15 cellular contexts compared by ENCODE assay signal in genomic region chr4:84874619-84875018, GRCh38.
A peak's percentile ranks its signal among the peaks of the same experiment; 100 is the strongest.
DNase-seq lines count a peak whose midpoint lies in the region; ATAC-seq and TF ChIP-seq lines count a peak whose summit lies in the region.
"Had no signal": no experiment of that assay in that cellular context is flagged by ENCODE, and none has a peak within 500 bp of the region (broad histone marks: within the 10 kb centered on the region; RNA-seq: fewer than 3 reads in every experiment).

No MANE protein-coding gene starts in this region.

- H3K4me3 Mint-ChIP-seq in GM23338 (no peak overlapping the region), WTC11 (no peak overlapping the region)
- H3K4me3 Mint-ChIP-seq: CD4-positive, alpha-beta memory T cell had no signal

- intact Hi-C loops in left lung (cut with DNase I): no loop called here
- intact Hi-C loops in upper lobe of right lung (cut with DNase I): no loop called here

- peaks cover 16% of the 10 kb centered on the region for H3K79me2 ChIP-seq in GM23338 (replicated peaks; ENCODE audit: insufficient read depth)

- H3K27ac ChIP-seq in GM23338 (ENCODE audit: low read depth) (no peak overlapping the region), left lung (peak overlapping the region in 1 of 2 donors; percentile 21), upper lobe of right lung (no peak overlapping the region)

- H2AFZ ChIP-seq in GM23338: no peak overlapping the region

- H4K20me1 ChIP-seq in GM23338 (replicated peaks; ENCODE audit: insufficient read depth): no peaks in the 10 kb centered on the region; the same call in 1 of the 2 replicates

- H3K36me3 ChIP-seq in GM23338 (ENCODE audit: insufficient read depth) (no peaks in the 10 kb centered on the region), left lung (no peaks in the 10 kb centered on the region), upper lobe of right lung (no peaks in the 10 kb centered on the region)

- H3K4me1 ChIP-seq in GM23338 (ENCODE audit: insufficient read depth): peaks cover 20% of the 10 kb centered on the region
- peaks cover 6 to 27% of the 10 kb centered on the region in 2 donors for H3K4me1 ChIP-seq in left lung
- H3K4me1 ChIP-seq in upper lobe of right lung: peaks cover 7% of the 10 kb centered on the region

- no peak for DNase-seq in GM23338 (ENCODE audit: low spot score)
- no peak for DNase-seq in WTC11 (ENCODE audit: low spot score)
- no peak for DNase-seq in left lung
- no peak for DNase-seq in upper lobe of right lung
- DNase-seq in NCI-H82 treated with DMSO at 0.1 percent for 48 hours (lab: John Stamatoyannopoulos, UW; ENCODE audit: unreplicated experiment): no peak
- DNase-seq: C1 segment of cervical spinal cord; Calu3; CD4-positive, alpha-beta memory T cell; COR-L47; DMS53; DMS79 treated with DMSO at 0.1 percent for 48 hours; GF-D8; H7; HCEC 1CT had no signal

- POLR2A ChIA-PET in WTC11 (lab: Charles Lee): interaction anchor here (0.7 kb wide), 1 partner anchor 27 kb away, joined by 3 read pairs; no protein-coding TSS in a partner anchor

- ATAC-seq in GM23338 (no peak), WTC11 (no peak), left lung (peak; percentile 77), upper lobe of right lung (peak; percentile 77), HG03045 (IDR thresholded peaks at IDR 0.05; ENCODE audit: unreplicated experiment) (no peak)

- CTCF ChIA-PET in WTC11 (lab: Charles Lee): no interaction called here

- H3K9me3 ChIP-seq in left lung (no peaks in the 10 kb centered on the region), upper lobe of right lung (no peaks in the 10 kb centered on the region)

- no peak overlapping the region for H3K4me3 ChIP-seq in GM23338
- no peak overlapping the region for H3K4me3 ChIP-seq in left lung
- no peak overlapping the region for H3K4me3 ChIP-seq in upper lobe of right lung

- no peaks in the 10 kb centered on the region for H3K27me3 ChIP-seq in GM23338 (ENCODE audit: insufficient read depth)
- H3K27me3 ChIP-seq in left lung: no peaks in the 10 kb centered on the region
- H3K27me3 ChIP-seq in upper lobe of right lung: no peaks in the 10 kb centered on the region

- H3K4me1 Mint-ChIP-seq in GM23338 (peaks cover 34% of the 10 kb centered on the region), WTC11 (peaks cover 45% of the 10 kb centered on the region)

- H3F3A ChIP-seq in GM23338 (replicated peaks; ENCODE audit: low read depth): no peaks in the 10 kb centered on the region

- H3K4me2 ChIP-seq in GM23338: no peak overlapping the region

- H3K9me2 ChIP-seq in GM23338 (ENCODE audit: insufficient read depth): no peaks in the 10 kb centered on the region

- no peaks in the 10 kb centered on the region for H3K9me3 Mint-ChIP-seq in GM23338
- no peaks in the 10 kb centered on the region for H3K9me3 Mint-ChIP-seq in WTC11

- H3K27ac Mint-ChIP-seq in GM23338 (0 out of 2 replicates have a peak overlapping the region, but pooled peaks have one; percentile 12), WTC11 (peak overlapping the region; percentile 73)
- H3K27ac Mint-ChIP-seq: CD4-positive, alpha-beta memory T cell had no signal

- H3K27me3 Mint-ChIP-seq in GM23338 (ENCODE audit: insufficient read depth, low read depth, poor library complexity): no peaks in the 10 kb centered on the region
- no peaks in the 10 kb centered on the region for H3K27me3 Mint-ChIP-seq in WTC11 (ENCODE audit: low read depth)
- H3K27me3 Mint-ChIP-seq: CD4-positive, alpha-beta memory T cell had no signal

- TF ChIP-seq CTCF in GM23338 (conservative IDR thresholded peaks at IDR 0.05; ENCODE audit: low read depth in 2 of 2) (no peak), WTC11 (IDR thresholded peaks at IDR 0.05) (no peak), left lung (IDR thresholded peaks at IDR 0.05) (no peak), upper lobe of right lung (IDR thresholded peaks at IDR 0.05) (no peak)

- H3K36me3 Mint-ChIP-seq in GM23338 (ENCODE audit: low read depth) (no peaks in the 10 kb centered on the region), WTC11 (0 out of 2 replicates have a peak, but pooled peaks cover 2% of the 10 kb centered on the region)
- H3K36me3 Mint-ChIP-seq: CD4-positive, alpha-beta memory T cell had no signal

TF ChIP-seq in GM23338, 12 proteins besides CTCF, POLR2A, EP300 and RAD21:
- TF ChIP-seq ZNF331 (CRISPR knock-in tag; IDR thresholded peaks at IDR 0.05; ENCODE audit: low read depth) (no peak), JUNB (IDR thresholded peaks at IDR 0.05; ENCODE audit: unreplicated experiment) (no peak), REST (IDR thresholded peaks at IDR 0.05; ENCODE audit: unreplicated experiment) (no peak), ETS1 (IDR thresholded peaks at IDR 0.05) (no peak)
TF ChIP-seq in GM23338: peak in this region for 0.

TF ChIP-seq in WTC11, 78 proteins besides CTCF, POLR2A, EP300 and RAD21 (continues in another document):
- TF ChIP-seq, protein P1, sequence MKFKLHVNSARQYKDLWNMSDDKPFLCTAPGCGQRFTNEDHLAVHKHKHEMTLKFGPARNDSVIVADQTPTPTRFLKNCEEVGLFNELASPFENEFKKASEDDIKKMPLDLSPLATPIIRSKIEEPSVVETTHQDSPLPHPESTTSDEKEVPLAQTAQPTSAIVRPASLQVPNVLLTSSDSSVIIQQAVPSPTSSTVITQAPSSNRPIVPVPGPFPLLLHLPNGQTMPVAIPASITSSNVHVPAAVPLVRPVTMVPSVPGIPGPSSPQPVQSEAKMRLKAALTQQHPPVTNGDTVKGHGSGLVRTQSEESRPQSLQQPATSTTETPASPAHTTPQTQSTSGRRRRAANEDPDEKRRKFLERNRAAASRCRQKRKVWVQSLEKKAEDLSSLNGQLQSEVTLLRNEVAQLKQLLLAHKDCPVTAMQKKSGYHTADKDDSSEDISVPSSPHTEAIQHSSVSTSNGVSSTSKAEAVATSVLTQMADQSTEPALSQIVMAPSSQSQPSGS (CRISPR knock-in tag; IDR thresholded peaks at IDR 0.05; ENCODE audit: borderline replicate concordance, low read depth): no peak
- TF ChIP-seq, protein P2, sequence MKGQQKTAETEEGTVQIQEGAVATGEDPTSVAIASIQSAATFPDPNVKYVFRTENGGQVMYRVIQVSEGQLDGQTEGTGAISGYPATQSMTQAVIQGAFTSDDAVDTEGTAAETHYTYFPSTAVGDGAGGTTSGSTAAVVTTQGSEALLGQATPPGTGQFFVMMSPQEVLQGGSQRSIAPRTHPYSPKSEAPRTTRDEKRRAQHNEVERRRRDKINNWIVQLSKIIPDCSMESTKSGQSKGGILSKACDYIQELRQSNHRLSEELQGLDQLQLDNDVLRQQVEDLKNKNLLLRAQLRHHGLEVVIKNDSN (CRISPR knock-in tag; IDR thresholded peaks at IDR 0.05): no peak
- TF ChIP-seq MXD4 (CRISPR knock-in tag; IDR thresholded peaks at IDR 0.05; ENCODE audit: borderline replicate concordance) (no peak), MYBL2 (CRISPR knock-in tag; IDR thresholded peaks at IDR 0.05) (no peak), ATF3 (CRISPR knock-in tag; conservative IDR thresholded peaks at IDR 0.05) (no peak), TP53 (CRISPR knock-in tag; IDR thresholded peaks at IDR 0.05) (no peak), NFYB (CRISPR knock-in tag; conservative IDR thresholded peaks at IDR 0.05; ENCODE audit: low read depth) (no peak), E2F4 (CRISPR knock-in tag; IDR thresholded peaks at IDR 0.05; ENCODE audit: borderline replicate concordance, low read depth) (no peak), EMX1 (CRISPR knock-in tag; IDR thresholded peaks at IDR 0.05) (no peak)
- TF ChIP-seq, protein P3, sequence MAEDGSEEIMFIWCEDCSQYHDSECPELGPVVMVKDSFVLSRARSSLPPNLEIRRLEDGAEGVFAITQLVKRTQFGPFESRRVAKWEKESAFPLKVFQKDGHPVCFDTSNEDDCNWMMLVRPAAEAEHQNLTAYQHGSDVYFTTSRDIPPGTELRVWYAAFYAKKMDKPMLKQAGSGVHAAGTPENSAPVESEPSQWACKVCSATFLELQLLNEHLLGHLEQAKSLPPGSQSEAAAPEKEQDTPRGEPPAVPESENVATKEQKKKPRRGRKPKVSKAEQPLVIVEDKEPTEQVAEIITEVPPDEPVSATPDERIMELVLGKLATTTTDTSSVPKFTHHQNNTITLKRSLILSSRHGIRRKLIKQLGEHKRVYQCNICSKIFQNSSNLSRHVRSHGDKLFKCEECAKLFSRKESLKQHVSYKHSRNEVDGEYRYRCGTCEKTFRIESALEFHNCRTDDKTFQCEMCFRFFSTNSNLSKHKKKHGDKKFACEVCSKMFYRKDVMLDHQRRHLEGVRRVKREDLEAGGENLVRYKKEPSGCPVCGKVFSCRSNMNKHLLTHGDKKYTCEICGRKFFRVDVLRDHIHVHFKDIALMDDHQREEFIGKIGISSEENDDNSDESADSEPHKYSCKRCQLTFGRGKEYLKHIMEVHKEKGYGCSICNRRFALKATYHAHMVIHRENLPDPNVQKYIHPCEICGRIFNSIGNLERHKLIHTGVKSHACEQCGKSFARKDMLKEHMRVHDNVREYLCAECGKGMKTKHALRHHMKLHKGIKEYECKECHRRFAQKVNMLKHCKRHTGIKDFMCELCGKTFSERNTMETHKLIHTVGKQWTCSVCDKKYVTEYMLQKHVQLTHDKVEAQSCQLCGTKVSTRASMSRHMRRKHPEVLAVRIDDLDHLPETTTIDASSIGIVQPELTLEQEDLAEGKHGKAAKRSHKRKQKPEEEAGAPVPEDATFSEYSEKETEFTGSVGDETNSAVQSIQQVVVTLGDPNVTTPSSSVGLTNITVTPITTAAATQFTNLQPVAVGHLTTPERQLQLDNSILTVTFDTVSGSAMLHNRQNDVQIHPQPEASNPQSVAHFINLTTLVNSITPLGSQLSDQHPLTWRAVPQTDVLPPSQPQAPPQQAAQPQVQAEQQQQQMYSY (CRISPR knock-in tag; IDR thresholded peaks at IDR 0.05): no peak
- TF ChIP-seq, protein P4, sequence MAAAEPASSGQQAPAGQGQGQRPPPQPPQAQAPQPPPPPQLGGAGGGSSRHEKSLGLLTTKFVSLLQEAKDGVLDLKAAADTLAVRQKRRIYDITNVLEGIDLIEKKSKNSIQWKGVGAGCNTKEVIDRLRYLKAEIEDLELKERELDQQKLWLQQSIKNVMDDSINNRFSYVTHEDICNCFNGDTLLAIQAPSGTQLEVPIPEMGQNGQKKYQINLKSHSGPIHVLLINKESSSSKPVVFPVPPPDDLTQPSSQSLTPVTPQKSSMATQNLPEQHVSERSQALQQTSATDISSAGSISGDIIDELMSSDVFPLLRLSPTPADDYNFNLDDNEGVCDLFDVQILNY (CRISPR knock-in tag; IDR thresholded peaks at IDR 0.05): no peak

Comparison
In these comparisons a context has a peak if more than half of its experiments do, and no peak if none do; other contexts are left out.
1. ATAC-seq: peak in left lung (single experiment) and upper lobe of right lung (single experiment); none in GM23338 (single experiment), WTC11 (single experiment) and HG03045 (single experiment).